ENCODE assay signal across 24 cellular contexts in genomic region chr5:36066001-36066539, GRCh38. TPM values are rescaled to one million over a fixed set of nuclear protein-coding genes. Genes with fewer than 3 reads are reported as not detected.
A peak's percentile ranks its signal among the peaks of the same experiment; 100 is the strongest.
DNase-seq lines count a peak whose midpoint lies in the region; ATAC-seq and TF ChIP-seq lines count a peak whose summit lies in the region.
"Had no signal": no experiment of that assay in that cellular context is flagged by ENCODE, and none has a peak within 500 bp of the region (broad histone marks: within the 10 kb centered on the region; RNA-seq: fewer than 3 reads in every experiment).

No MANE protein-coding gene starts in this region.

- H2BK15ac ChIP-seq in H9 (ENCODE audit: low read depth, low read length): no peak overlapping the region

- H4K5ac ChIP-seq in H9 (ENCODE audit: insufficient read length, low read depth, low read length): no peak overlapping the region

- H2BK20ac ChIP-seq in H9 (ENCODE audit: low read depth, low read length, poor library complexity, severe bottlenecking): no peak overlapping the region

- H2AFZ ChIP-seq in H9 (ENCODE audit: low read length) (no peak overlapping the region), trophoblast cell (ENCODE audit: insufficient read depth, low read length, poor library complexity) (peak overlapping the region; percentile 4)

- H3K4me3 Mint-ChIP-seq in H9: peak overlapping the region; percentile 84 to 92
- H3K4me3 Mint-ChIP-seq: T-helper 2 cell treated with Interferon-gamma antibody and Interleukin-4, amounts not matched to agents 5 μg/mL and 100 μg/mL, for 36 hours had no signal

- H3K4ac ChIP-seq in H9 (ENCODE audit: low read depth, low read length): no peak overlapping the region
- no peak overlapping the region for H3K4ac ChIP-seq in trophoblast cell (ENCODE audit: low read depth, low read length)

- H3K27ac ChIP-seq in H9 (ENCODE audit: insufficient read length, low read depth, low read length): no peak overlapping the region
- H3K27ac ChIP-seq in RWPE2 (ENCODE audit: poor library complexity, severe bottlenecking): no peak overlapping the region
- H3K27ac ChIP-seq in iPS-18a (ENCODE audit: low read length): no peak overlapping the region
- H3K27ac ChIP-seq in trophoblast cell (ENCODE audit: low read depth, low read length): no peak overlapping the region
- H3K27ac ChIP-seq: ascending aorta, heart left ventricle, sigmoid colon, suprapubic skin had no signal

- no peak for TF ChIP-seq CTCF in H9 (conservative IDR thresholded peaks at IDR 0.05)
- no peak for TF ChIP-seq CTCF in RWPE2 (IDR thresholded peaks at IDR 0.05; ENCODE audit: poor library complexity, severe bottlenecking)

- H3K36me3 ChIP-seq in RWPE2 (ENCODE audit: low read depth) (no peaks in the 10 kb centered on the region), iPS-18a (ENCODE audit: control insufficient read depth, low read depth, low read length) (no peaks in the 10 kb centered on the region), trophoblast cell (ENCODE audit: control insufficient read depth in 1 of 2, insufficient read depth in 2 of 2, low read length in 2 of 2) (no peaks in the 10 kb centered on the region)
- H3K36me3 ChIP-seq: ascending aorta, heart left ventricle, sigmoid colon, suprapubic skin had no signal

- peaks cover 0 to 2% of the 10 kb centered on the region in 2 experiments; a peak in 2 of 5 replicates for H3K9me3 Mint-ChIP-seq in H9
- H3K9me3 Mint-ChIP-seq: naive thymus-derived CD8-positive, alpha-beta T cell; T-helper 2 cell treated with Interferon-gamma antibody and Interleukin-4, amounts not matched to agents 5 μg/mL and 100 μg/mL, for 36 hours had no signal

- peaks cover 14 to 17% of the 10 kb centered on the region in 2 experiments for H3K4me1 Mint-ChIP-seq in H9

- H3T11ph ChIP-seq in H9 (ENCODE audit: low read length): no peak overlapping the region

- H4K8ac ChIP-seq in H9 (replicated peaks; ENCODE audit: insufficient read length, low read depth, low read length): no peak overlapping the region
- peak overlapping the region; percentile 11 for H4K8ac ChIP-seq in trophoblast cell (ENCODE audit: low read depth, low read length)

- no peaks in the 10 kb centered on the region for H4K20me1 ChIP-seq in H9 (ENCODE audit: control insufficient read depth, insufficient read depth, insufficient read length)

- peak overlapping the region; percentile 1 for H3K4me3 ChIP-seq in RWPE2 (ENCODE audit: severe bottlenecking)
- H3K4me3 ChIP-seq in iPS-18a (ENCODE audit: low read length): peak overlapping the region; percentile 86
- peak overlapping the region; percentile 61 for H3K4me3 ChIP-seq in trophoblast cell (ENCODE audit: low read depth, low read length)
- H3K4me3 ChIP-seq: ascending aorta, sigmoid colon, suprapubic skin had no signal

- H3K18ac ChIP-seq in H9 (ENCODE audit: insufficient read length, low read depth, low read length) (no peak overlapping the region), trophoblast cell (ENCODE audit: low read length) (no peak overlapping the region)

- H3K27me3 Mint-ChIP-seq in H9 (ENCODE audit: low read depth): peaks cover 17% of the 10 kb centered on the region

- H2BK120ac ChIP-seq in H9 (ENCODE audit: low read depth, low read length, poor library complexity, severe bottlenecking) (no peak overlapping the region), trophoblast cell (ENCODE audit: insufficient read depth, low read length, poor library complexity) (no peak overlapping the region)

- H3K27ac Mint-ChIP-seq in H9: peak overlapping the region in 1 of 3 experiments; percentile 80; a peak in 3 of 7 replicates
- H3K27ac Mint-ChIP-seq: naive thymus-derived CD8-positive, alpha-beta T cell; T-helper 2 cell treated with Interferon-gamma antibody and Interleukin-4, amounts not matched to agents 5 μg/mL and 100 μg/mL, for 36 hours had no signal

- H2BK12ac ChIP-seq in H9 (ENCODE audit: insufficient read length, low read depth, low read length): no peak overlapping the region
- H2BK12ac ChIP-seq in trophoblast cell (ENCODE audit: low read length): no peak overlapping the region

- H4K91ac ChIP-seq in H9 (ENCODE audit: insufficient read length, low read depth, low read length): no peak overlapping the region
- H4K91ac ChIP-seq in trophoblast cell (ENCODE audit: low read depth, low read length): no peak overlapping the region

- peak; percentile 40 for ATAC-seq in RWPE2 (ENCODE audit: low read depth)
- ATAC-seq in HG02885 (IDR thresholded peaks at IDR 0.05; ENCODE audit: poor library complexity, unreplicated experiment): no peak
- ATAC-seq: esophagus mucosa; naive thymus-derived CD8-positive, alpha-beta T cell had no signal

- H3K4me1 ChIP-seq in H9 (ENCODE audit: insufficient read depth, low read length): no peaks in the 10 kb centered on the region
- no peaks in the 10 kb centered on the region for H3K4me1 ChIP-seq in RWPE2 (ENCODE audit: insufficient read depth, poor library complexity, severe bottlenecking)
- peaks cover 12% of the 10 kb centered on the region for H3K4me1 ChIP-seq in iPS-18a (ENCODE audit: control insufficient read depth, low read depth, low read length)
- peaks cover 0 to 9% of the 10 kb centered on the region in 2 experiments for H3K4me1 ChIP-seq in trophoblast cell (ENCODE audit: control insufficient read depth in 1 of 2, insufficient read depth in 2 of 2, low read length in 2 of 2)
- H3K4me1 ChIP-seq: ascending aorta, heart left ventricle, sigmoid colon had no signal

- no peak overlapping the region for H2BK5ac ChIP-seq in H9 (ENCODE audit: insufficient read length, low read length)
- H2BK5ac ChIP-seq in trophoblast cell (ENCODE audit: low read depth, low read length, poor library complexity): no peak overlapping the region

- no peak overlapping the region for H3K23ac ChIP-seq in H9 (ENCODE audit: insufficient read length, low read depth, low read length)
- no peak overlapping the region for H3K23ac ChIP-seq in trophoblast cell (ENCODE audit: low read length)

- H3K9me3 ChIP-seq in H9 (ENCODE audit: control insufficient read depth, low read depth, low read length) (no peaks in the 10 kb centered on the region), RWPE2 (ENCODE audit: severe bottlenecking) (no peaks in the 10 kb centered on the region), iPS-18a (ENCODE audit: control insufficient read depth, low read depth, low read length) (no peaks in the 10 kb centered on the region), trophoblast cell (ENCODE audit: insufficient read depth, low read depth, low read length) (no peaks in the 10 kb centered on the region)
- H3K9me3 ChIP-seq: ascending aorta, sigmoid colon, suprapubic skin had no signal

- H3K79me2 ChIP-seq in H9 (ENCODE audit: insufficient read depth, low read length): no peaks in the 10 kb centered on the region
- no peaks in the 10 kb centered on the region for H3K79me2 ChIP-seq in trophoblast cell (ENCODE audit: control insufficient read depth, insufficient read depth, low read length, poor library complexity)

- H3K4me2 ChIP-seq in H9 (ENCODE audit: insufficient read depth, insufficient read length, low read length) (peak overlapping the region; percentile 68), trophoblast cell (ENCODE audit: low read length) (peak overlapping the region; percentile 65)

- H3K23me2 ChIP-seq in H9 (ENCODE audit: insufficient read length, low read depth, low read length, poor library complexity, severe bottlenecking): peaks cover 5% of the 10 kb centered on the region

- H3K36me3 Mint-ChIP-seq in H9 (ENCODE audit: insufficient read depth in 1 of 3, low read depth in 3 of 3): peaks cover 12 to 21% (median 16%) of the 10 kb centered on the region in 3 experiments; a peak in 5 of 7 replicates
- H3K36me3 Mint-ChIP-seq: naive thymus-derived CD8-positive, alpha-beta T cell had no signal

- H3K14ac ChIP-seq in H9 (ENCODE audit: insufficient read depth, low read length) (no peak overlapping the region), trophoblast cell (ENCODE audit: low read length) (no peak overlapping the region)

- H2AK5ac ChIP-seq in H9 (ENCODE audit: insufficient read length, low read length): no peak overlapping the region
- H2AK5ac ChIP-seq in trophoblast cell (ENCODE audit: low read length): no peak overlapping the region

- H3K56ac ChIP-seq in H9 (ENCODE audit: insufficient read length, low read depth, low read length): no peak overlapping the region

- DNase-seq in H9 (no peak), RWPE2 (ENCODE audit: low spot score) (no peak), trophoblast cell (no peak), NCI-H1417 treated with DMSO at 0.1 percent for 48 hours (lab: John Stamatoyannopoulos, UW) (no peak), hippocampal formation (lab: John Stamatoyannopoulos, UW) (no peak)
- DNase-seq: activated CD4-positive, CD25-positive, alpha-beta regulatory T cell treated with anti-CD3 and anti-CD28 coated beads, Interleukin-2, amount 50 U/mL, for 72 hours; cortex of kidney; DMS153; heart left ventricle; naive thymus-derived CD8-positive, alpha-beta T cell; NCI-H1048; NCI-H2171; NK-92 treated with Interleukin-12 subunit alpha and Interleukin-12 subunit beta, amount 100 ng/mL, for 24 hours; SHP77 treated with DMSO at 0.1 percent for 48 hours; sigmoid colon; stimulated activated CD4-positive, alpha-beta T cell treated with anti-CD3 and anti-CD28 coated beads, Interleukin-4, amount 100 ng/mL, for 1 hour; stimulated activated CD8-positive, alpha-beta memory T cell treated with anti-CD3 and anti-CD28 coated beads, Interleukin-4, amount 100 ng/mL, for 48 hours had no signal

- no peak overlapping the region for H4K12ac ChIP-seq in trophoblast cell (ENCODE audit: low read depth, low read length)

- WGBS in H9 (ENCODE audit: extremely low coverage, insufficient read length, low lambda C conversion rate): no CpG with 5 or more reads among the region's 13 CpGs
- no CpG with 5 or more reads among the region's 13 CpGs for WGBS in trophoblast cell (ENCODE audit: extremely low coverage, insufficient coverage, insufficient read length)

- H3K9ac ChIP-seq in H9 (ENCODE audit: extremely low read depth, insufficient read length, low read length) (peak overlapping the region; percentile 23), iPS-18a (ENCODE audit: low read length) (peak overlapping the region; percentile 51), trophoblast cell (ENCODE audit: low read length) (no peak overlapping the region)

- H3K79me1 ChIP-seq in H9 (ENCODE audit: insufficient read depth, low read depth, low read length, poor library complexity, severe bottlenecking) (no peaks in the 10 kb centered on the region), trophoblast cell (ENCODE audit: low read length) (no peaks in the 10 kb centered on the region)

- H3K27me3 ChIP-seq in H9 (ENCODE audit: insufficient read depth, low read length) (no peaks in the 10 kb centered on the region), RWPE2 (ENCODE audit: insufficient read depth, poor library complexity, severe bottlenecking) (peaks cover 20% of the 10 kb centered on the region), iPS-18a (ENCODE audit: control insufficient read depth, insufficient read depth, low read length) (no peaks in the 10 kb centered on the region), trophoblast cell (ENCODE audit: insufficient read depth, low read length) (no peaks in the 10 kb centered on the region)
- H3K27me3 ChIP-seq: ascending aorta had no signal

RNA-seq across cellular contexts. Expression of gene UGT3A2, which starts 0.6 kb away (rescaled TPM):
- total RNA-seq in H9 (2021): 13.4 and 13.7 TPM in 2 replicates
- 4.7 and 5.0 TPM in 2 replicates for polyA plus RNA-seq in trophoblast cell (2013)
- total RNA-seq: ascending aorta; esophagus mucosa; naive thymus-derived CD8-positive, alpha-beta T cell had no signal
- polyA plus RNA-seq: BJ; heart left ventricle; naive thymus-derived CD8-positive, alpha-beta T cell had no signal

Comparison
In these comparisons a context has a peak if more than half of its experiments do, and no peak if none do; other contexts are left out.
1. H3K4me3 ChIP-seq: peak in every context shown above with its lines; median percentile 86 in iPS-18a; 61 in trophoblast cell; 1 in RWPE2.